ENCODE assay signal across 15 cellular contexts in the genomic region with DNA sequence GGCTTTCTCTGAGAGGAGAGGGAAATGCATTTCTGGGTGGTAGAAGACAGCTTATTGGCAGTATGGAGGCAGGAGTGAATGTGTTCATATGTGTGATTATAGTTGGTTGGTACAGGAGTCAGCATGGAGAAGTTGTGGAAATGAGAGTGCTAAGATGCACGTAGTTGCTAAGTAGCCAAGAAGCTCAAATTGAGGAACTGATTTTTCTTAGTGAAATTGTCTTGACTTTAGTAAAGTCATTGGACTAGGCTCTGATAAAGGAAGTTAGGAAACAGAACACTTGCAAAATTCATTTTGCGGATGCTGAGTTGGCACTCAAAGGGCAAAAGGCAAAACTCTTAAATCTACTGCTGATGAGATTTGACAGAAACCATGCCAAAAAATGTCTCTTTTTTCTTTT.
DNase-seq lines count a peak whose midpoint lies in the region; ATAC-seq and TF ChIP-seq lines count a peak whose summit lies in the region.
"Had no signal": no experiment of that assay in that cellular context is flagged by ENCODE, and none has a peak within 500 bp of the region (broad histone marks: within the 10 kb centered on the region; RNA-seq: fewer than 3 reads in every experiment).

No MANE protein-coding gene starts in this region.

- ATAC-seq in Right ventricle myocardium inferior (peak; percentile 54), left lung (peak; percentile 82), aorta (ENCODE audit: low FRiP score) (peak; percentile 54)

- DNase-seq in Right ventricle myocardium inferior (ENCODE audit: missing footprints) (no peak), cardiac septum (ENCODE audit: low spot score) (no peak), SKM-1 (lab: John Stamatoyannopoulos, UW; ENCODE audit: unreplicated experiment) (peak; percentile 95), left lung (no peak), aorta (no peak), GM19238 (ENCODE audit: insufficient read length, low spot score) (no peak), thyroid gland (no peak), T-helper 1 cell (no peak)
- DNase-seq: activated CD4-positive, alpha-beta T cell treated with anti-CD3 and anti-CD28 coated beads, Interleukin-2, amount 50 U/mL, for 4 hours; CD4-positive, alpha-beta T cell; DMS79 treated with DMSO at 0.1 percent for 48 hours; NCI-H1105; NCI-H2171 treated with DMSO at 0.1 percent for 48 hours; pancreas; tibial artery had no signal

- H3K27ac ChIP-seq in left lung (peak overlapping the region in 1 of 2 donors; percentile 93), aorta (ENCODE audit: low read depth in 1 of 2, low read length in 2 of 2) (no peak overlapping the region), thyroid gland (no peak overlapping the region)
- H3K27ac ChIP-seq: pancreas, tibial artery had no signal

- H3K4me1 ChIP-seq in left lung: peaks cover 0 to 24% of the 10 kb centered on the region in 2 donors
- H3K4me1 ChIP-seq in aorta (ENCODE audit: control insufficient read depth in 1 of 2, insufficient read depth in 2 of 2, low read length in 2 of 2): no peaks in the 10 kb centered on the region
- H3K4me1 ChIP-seq in thyroid gland: no peaks in the 10 kb centered on the region
- H3K4me1 ChIP-seq: pancreas, tibial artery had no signal

- H3K9me3 ChIP-seq in left lung (peaks cover 0 to 5% of the 10 kb centered on the region in 2 donors), aorta (ENCODE audit: control insufficient read depth, low read length) (no peaks in the 10 kb centered on the region), thyroid gland (no peaks in the 10 kb centered on the region)
- H3K9me3 ChIP-seq: pancreas, tibial artery had no signal

- H3K27me3 ChIP-seq in left lung (no peaks in the 10 kb centered on the region), aorta (ENCODE audit: control insufficient read depth in 1 of 2, insufficient read depth in 2 of 2, low read length in 1 of 2) (no peaks in the 10 kb centered on the region), thyroid gland (no peaks in the 10 kb centered on the region)
- H3K27me3 ChIP-seq: pancreas, tibial artery had no signal

- WGBS in aorta, 2 donors: 88 to 94% methylated on average over 2 of the region's 2 CpGs
- 85 to 89% methylated on average over 2 of the region's 2 CpGs for WGBS in thyroid gland, 2 donors

- TF ChIP-seq POLR2A in thyroid gland (IDR thresholded peaks at IDR 0.05): no peak

- H3K4me3 ChIP-seq in left lung (no peak overlapping the region), aorta (ENCODE audit: low read length in 2 of 2) (no peak overlapping the region), thyroid gland (replicated peaks in 1 of 3) (no peak overlapping the region)
- H3K4me3 ChIP-seq: pancreas, tibial artery had no signal

- TF ChIP-seq CTCF in left lung (IDR thresholded peaks at IDR 0.05) (no peak), thyroid gland (IDR thresholded peaks at IDR 0.05) (no peak)

- H3K36me3 ChIP-seq in left lung (no peaks in the 10 kb centered on the region), aorta (ENCODE audit: control insufficient read depth in 1 of 2, insufficient read depth in 2 of 2, low read length in 1 of 2) (no peaks in the 10 kb centered on the region), thyroid gland (no peaks in the 10 kb centered on the region)
- H3K36me3 ChIP-seq: pancreas, tibial artery had no signal

- intact Hi-C loops in Right ventricle myocardium inferior (cut with DNase I) (no loop called here), cardiac septum (cut with DNase I) (no loop called here), left lung (cut with DNase I) (no loop called here), aorta (cut with DNase I) (no loop called here), thyroid gland (cut with DNase I) (no loop called here)
